ENCODE assay signal across 15 cellular contexts in genomic region chr10:70054902-70055301, GRCh38. TPM values are rescaled to one million over a fixed set of nuclear protein-coding genes. Genes with fewer than 3 reads are reported as not detected.
DNase-seq lines count a peak whose midpoint lies in the region; ATAC-seq and TF ChIP-seq lines count a peak whose summit lies in the region.
"Had no signal": no experiment of that assay in that cellular context is flagged by ENCODE, and none has a peak within 500 bp of the region (broad histone marks: within the 10 kb centered on the region; RNA-seq: fewer than 3 reads in every experiment).

No MANE protein-coding gene starts in this region.

- POLR2A ChIA-PET in CD4-positive, alpha-beta memory T cell (lab: Charles Lee; ENCODE audit: partially characterized antibody): no interaction called here
- POLR2A ChIA-PET in activated CD8-positive, alpha-beta T cell treated with anti-CD3 and anti-CD28 coated beads for 36 hours (lab: Charles Lee): no interaction called here

- H3K4me1 Mint-ChIP-seq in CD4-positive, alpha-beta memory T cell: peaks cover 4 to 17% (median 8%) of the 10 kb centered on the region in 4 donors
- peaks cover 7% of the 10 kb centered on the region for H3K4me1 Mint-ChIP-seq in activated CD8-positive, alpha-beta T cell treated with anti-CD3 and anti-CD28 coated beads for 36 hours (ENCODE audit: low read depth)

- no peaks in the 10 kb centered on the region for H3K9me3 ChIP-seq in BLaER1
- H3K9me3 ChIP-seq in CD4-positive, alpha-beta memory T cell (ENCODE audit: control insufficient read depth in 1 of 2, low read length in 2 of 2): no peaks in the 10 kb centered on the region
- no peaks in the 10 kb centered on the region for H3K9me3 ChIP-seq in iPS-18c (ENCODE audit: control insufficient read depth, insufficient read depth, low read length)
- H3K9me3 ChIP-seq in ascending aorta: no peaks in the 10 kb centered on the region
- H3K9me3 ChIP-seq: sigmoid colon had no signal

- intact Hi-C loops in CD4-positive, alpha-beta memory T cell (cut with micrococcal nuclease): no loop called here
- intact Hi-C loops in activated CD8-positive, alpha-beta T cell treated with anti-CD3 and anti-CD28 coated beads for 36 hours (cut with micrococcal nuclease): no loop called here
- intact Hi-C loops in ascending aorta (cut with DNase I): no loop called here

- H3K27ac ChIP-seq in BLaER1 (no peak overlapping the region), ascending aorta (no peak overlapping the region)
- H3K27ac ChIP-seq in CD4-positive, alpha-beta memory T cell (ENCODE audit: low read depth, low read length): no peak overlapping the region

- peak overlapping the region; percentile 81 for H3K4me2 ChIP-seq in BLaER1

- H3K4me1 ChIP-seq in BLaER1 (peaks cover 19% of the 10 kb centered on the region), ascending aorta (no peaks in the 10 kb centered on the region)
- H3K4me1 ChIP-seq in CD4-positive, alpha-beta memory T cell (ENCODE audit: insufficient read depth, low read length): no peaks in the 10 kb centered on the region

- peaks cover 34 to 45% of the 10 kb centered on the region in 2 donors for H3K27me3 Mint-ChIP-seq in CD4-positive, alpha-beta memory T cell
- peaks cover 44% of the 10 kb centered on the region for H3K27me3 Mint-ChIP-seq in activated CD8-positive, alpha-beta T cell treated with anti-CD3 and anti-CD28 coated beads for 36 hours

- H3K36me3 ChIP-seq in BLaER1 (0 out of 2 replicates have a peak, but pooled peaks cover 9% of the 10 kb centered on the region), ascending aorta (no peaks in the 10 kb centered on the region)
- no peaks in the 10 kb centered on the region for H3K36me3 ChIP-seq in CD4-positive, alpha-beta memory T cell (ENCODE audit: insufficient read depth, low read length)
- H3K36me3 ChIP-seq: sigmoid colon had no signal

- no peaks in the 10 kb centered on the region for H3K27me3 ChIP-seq in BLaER1
- peaks cover 16% of the 10 kb centered on the region for H3K27me3 ChIP-seq in CD4-positive, alpha-beta memory T cell (ENCODE audit: insufficient read depth, low read length)
- H3K27me3 ChIP-seq in ascending aorta: no peaks in the 10 kb centered on the region
- H3K27me3 ChIP-seq: sigmoid colon had no signal

- H3K9ac ChIP-seq in BLaER1: no peak overlapping the region

- no peak for TF ChIP-seq CTCF in activated CD8-positive, alpha-beta T cell treated with anti-CD3 and anti-CD28 coated beads for 36 hours (IDR thresholded peaks at IDR 0.05)
- TF ChIP-seq CTCF in ascending aorta (IDR thresholded peaks at IDR 0.05): no peak

- DNase-seq in CD4-positive, alpha-beta memory T cell: no peak
- no peak for DNase-seq in activated CD8-positive, alpha-beta T cell treated with anti-CD3 and anti-CD28 coated beads for 36 hours
- no peak for DNase-seq in stimulated activated CD4-positive, alpha-beta T cell treated with anti-CD3 and anti-CD28 coated beads, Interleukin-12 subunit alpha, Interleukin-12 subunit beta, amount 100 ng/mL, for 4 hours
- no peak for DNase-seq in ascending aorta (ENCODE audit: low spot score in 2 of 2)
- DNase-seq: activated B cell treated with CpG ODN at 0.5 μM for 24 hours; naive B cell; NCI-H1092; NCI-H446 treated with DMSO at 0.1 percent for 48 hours; sigmoid colon; stimulated activated naive B cell treated with anti-CD40 and anti-IgM and Interleukin-4, amounts not matched to agents 10 μg/mL and 1 μg/mL and 100 μg/mL, for 72 hours had no signal

- H3K9me3 Mint-ChIP-seq in CD4-positive, alpha-beta memory T cell: no peaks in the 10 kb centered on the region
- H3K9me3 Mint-ChIP-seq in activated CD8-positive, alpha-beta T cell treated with anti-CD3 and anti-CD28 coated beads for 36 hours: no peaks in the 10 kb centered on the region
- H3K9me3 Mint-ChIP-seq: activated B cell treated with CpG ODN at 0.5 μM for 24 hours; naive B cell; stimulated activated naive B cell treated with anti-CD40 and anti-IgM and Interleukin-4, amounts not matched to agents 10 μg/mL and 1 μg/mL and 100 μg/mL, for 72 hours had no signal

- CTCF ChIA-PET in CD4-positive, alpha-beta memory T cell (lab: Charles Lee; ENCODE audit: partially characterized antibody): interaction anchor here (0.6 to 1.2 kb wide), 2 partner anchors 61 to 121 kb away, joined by 3 read pairs; no protein-coding TSS in a partner anchor
- CTCF ChIA-PET in activated CD8-positive, alpha-beta T cell treated with anti-CD3 and anti-CD28 coated beads for 36 hours (lab: Charles Lee): interaction anchor here (0.9 to 1.2 kb wide), 4 partner anchors 26 to 92 kb away, joined by 3 read pairs; partner anchors contain the start of gene TYSND1

- H3K4me3 ChIP-seq in BLaER1 (no peak overlapping the region), iPS-18c (ENCODE audit: insufficient read depth, low read depth, low read length) (peak overlapping the region; percentile 20; the same call in 1 of the 2 replicates), ascending aorta (no peak overlapping the region)
- no peak overlapping the region for H3K4me3 ChIP-seq in CD4-positive, alpha-beta memory T cell (ENCODE audit: low read length in 2 of 2)

- peak overlapping the region in 1 of 7 donors; percentile 69 for H3K27ac Mint-ChIP-seq in CD4-positive, alpha-beta memory T cell
- H3K27ac Mint-ChIP-seq in activated CD8-positive, alpha-beta T cell treated with anti-CD3 and anti-CD28 coated beads for 36 hours: no peak overlapping the region
- H3K27ac Mint-ChIP-seq: activated B cell treated with CpG ODN at 0.5 μM for 24 hours; naive B cell; stimulated activated naive B cell treated with anti-CD40 and anti-IgM and Interleukin-4, amounts not matched to agents 10 μg/mL and 1 μg/mL and 100 μg/mL, for 72 hours had no signal

- peak overlapping the region in 7 of 8 donors; percentile 34 to 65 (median 56) for H3K4me3 Mint-ChIP-seq in CD4-positive, alpha-beta memory T cell
- peak overlapping the region; percentile 78 for H3K4me3 Mint-ChIP-seq in activated CD8-positive, alpha-beta T cell treated with anti-CD3 and anti-CD28 coated beads for 36 hours
- H3K4me3 Mint-ChIP-seq: activated B cell treated with CpG ODN at 0.5 μM for 24 hours; naive B cell; stimulated activated naive B cell treated with anti-CD40 and anti-IgM and Interleukin-4, amounts not matched to agents 10 μg/mL and 1 μg/mL and 100 μg/mL, for 72 hours had no signal

- H3K36me3 Mint-ChIP-seq in CD4-positive, alpha-beta memory T cell: no peaks in the 10 kb centered on the region
- H3K36me3 Mint-ChIP-seq in activated CD8-positive, alpha-beta T cell treated with anti-CD3 and anti-CD28 coated beads for 36 hours (ENCODE audit: low read depth): no peaks in the 10 kb centered on the region
- H3K36me3 Mint-ChIP-seq: naive B cell; stimulated activated naive B cell treated with anti-CD40 and anti-IgM and Interleukin-4, amounts not matched to agents 10 μg/mL and 1 μg/mL and 100 μg/mL, for 72 hours had no signal

- peaks cover 27% of the 10 kb centered on the region for H4K20me1 ChIP-seq in BLaER1

- no peak for ATAC-seq in activated CD8-positive, alpha-beta T cell treated with anti-CD3 and anti-CD28 coated beads for 36 hours
- ATAC-seq in GM18909 (IDR thresholded peaks at IDR 0.05; ENCODE audit: poor library complexity, unreplicated experiment): no peak
- ATAC-seq: SK-N-SH treated with all-trans-retinoic acid at 6 μM for 48 hours; stimulated activated naive B cell treated with anti-CD40 and anti-IgM and Interleukin-4, amounts not matched to agents 10 μg/mL and 1 μg/mL and 100 μg/mL, for 72 hours had no signal

RNA-seq across cellular contexts. Expression of gene MACROH2A2, which starts 2.3 kb away (rescaled TPM):
- 1 to 10 TPM; 4.8 to 5.5 TPM for total RNA-seq in CD4-positive, alpha-beta memory T cell
- polyA plus RNA-seq in CD4-positive, alpha-beta memory T cell: 1 to 10 TPM; 4.6 to 5.6 TPM
- 1 to 10 TPM; 3.6 to 3.9 TPM for total RNA-seq in activated CD8-positive, alpha-beta T cell treated with anti-CD3 and anti-CD28 coated beads for 36 hours
- 8.2 TPM for total RNA-seq in ascending aorta
- total RNA-seq: activated B cell treated with CpG ODN at 0.5 μM for 24 hours, OCI-LY7 had no signal
